ENCODE assay signal across 18 cellular contexts in the genomic region with DNA sequence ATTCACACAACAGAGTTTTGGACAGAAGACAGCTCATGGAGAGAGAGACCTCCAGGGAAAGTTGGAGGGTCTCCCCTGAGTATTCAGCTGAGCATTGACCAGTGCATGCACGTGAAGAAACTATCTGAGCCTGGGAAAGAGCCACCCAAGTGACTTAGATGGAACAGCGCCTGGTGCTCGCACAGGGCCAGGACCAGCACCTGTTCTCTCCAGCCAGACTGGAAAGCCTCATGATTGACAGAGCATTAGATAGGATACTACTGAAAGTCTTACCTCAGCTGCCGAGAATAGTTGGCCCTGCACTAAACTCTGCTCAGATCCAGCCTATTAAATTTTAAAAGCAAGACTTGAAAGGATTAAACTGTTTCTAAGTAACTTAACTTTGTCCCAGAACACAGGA. TPM values are rescaled to one million over a fixed set of nuclear protein-coding genes. Genes with fewer than 3 reads are reported as not detected.
A peak's percentile ranks its signal among the peaks of the same experiment; 100 is the strongest.
DNase-seq lines count a peak whose midpoint lies in the region; ATAC-seq and TF ChIP-seq lines count a peak whose summit lies in the region.
"Had no signal": no experiment of that assay in that cellular context is flagged by ENCODE, and none has a peak within 500 bp of the region (broad histone marks: within the 10 kb centered on the region; RNA-seq: fewer than 3 reads in every experiment).

No MANE protein-coding gene starts in this region.

- H3K27me3 ChIP-seq in left ventricle myocardium inferior (ENCODE audit: low read depth) (no peaks in the 10 kb centered on the region), right atrium auricular region (no peaks in the 10 kb centered on the region), gastrocnemius medialis (no peaks in the 10 kb centered on the region)
- H3K27me3 ChIP-seq in CD8-positive, alpha-beta T cell (ENCODE audit: insufficient read depth, low read length) = no peaks in the 10 kb centered on the region
- H3K27me3 ChIP-seq: BLaER1 treated with 17β-estradiol and CSF1 and Interleukin-3, amounts not matched to agents 10 nM and 100 nM had no signal

- H3K27me3 Mint-ChIP-seq in CD8-positive, alpha-beta T cell (ENCODE audit: low read depth) = peaks cover 10% of the 10 kb centered on the region
- H3K27me3 Mint-ChIP-seq in activated T-cell treated with anti-CD3 and anti-CD28 coated beads, Interleukin-2, amount 50 U/mL, for 4 hours (ENCODE audit: low read depth) = peaks cover 11% of the 10 kb centered on the region
- peaks cover 5% of the 10 kb centered on the region for H3K27me3 Mint-ChIP-seq in activated naive CD4-positive, alpha-beta T cell treated with anti-CD3 and anti-CD28 coated beads for 36 hours (ENCODE audit: low read depth)

- no peaks in the 10 kb centered on the region for H3K4me1 Mint-ChIP-seq in CD8-positive, alpha-beta T cell (ENCODE audit: low read depth)
- H3K4me1 Mint-ChIP-seq in activated T-cell treated with anti-CD3 and anti-CD28 coated beads, Interleukin-2, amount 50 U/mL, for 4 hours (ENCODE audit: low read depth) = no peaks in the 10 kb centered on the region
- H3K4me1 Mint-ChIP-seq in activated naive CD4-positive, alpha-beta T cell treated with anti-CD3 and anti-CD28 coated beads for 36 hours (ENCODE audit: low read depth) = no peaks in the 10 kb centered on the region
- H3K4me1 Mint-ChIP-seq: CD8-positive, alpha-beta memory T cell had no signal

- POLR2A ChIA-PET in CD8-positive, alpha-beta T cell (lab: Charles Lee) = no interaction called here

- in situ Hi-C loops in gastrocnemius medialis (cut with MboI; ENCODE audit: low sequenced_read_pairs in 4 of 4) = no loop called here

- DNase-seq in left ventricle myocardium inferior = no peak
- no peak for DNase-seq in right atrium auricular region (ENCODE audit: low spot score)
- peak; percentile 80 for DNase-seq in myocyte (ENCODE audit: low read depth)
- peak; percentile 58 to 62 for DNase-seq in gastrocnemius medialis
- DNase-seq in CD8-positive, alpha-beta T cell = no peak
- no peak for DNase-seq in activated T-cell treated with anti-CD3 and anti-CD28 coated beads, Interleukin-2, amount 50 U/mL, for 4 hours
- no peak for DNase-seq in activated naive CD4-positive, alpha-beta T cell treated with anti-CD3 and anti-CD28 coated beads for 36 hours
- DNase-seq: 8988T; CD8-positive, alpha-beta memory T cell; COR-L47; DMS 273 treated with DMSO at 0.1 percent for 48 hours; DMS53; DND-41; EL; H9 had no signal

- H3K4me3 Mint-ChIP-seq in CD8-positive, alpha-beta T cell = no peak overlapping the region
- no peak overlapping the region for H3K4me3 Mint-ChIP-seq in activated T-cell treated with anti-CD3 and anti-CD28 coated beads, Interleukin-2, amount 50 U/mL, for 4 hours
- no peak overlapping the region for H3K4me3 Mint-ChIP-seq in activated naive CD4-positive, alpha-beta T cell treated with anti-CD3 and anti-CD28 coated beads for 36 hours
- H3K4me3 Mint-ChIP-seq: B cell; CD8-positive, alpha-beta memory T cell; H9 had no signal

- peak; percentile 92 to 94 for ATAC-seq in gastrocnemius medialis
- no peak for ATAC-seq in CD8-positive, alpha-beta T cell
- no peak for ATAC-seq in activated T-cell treated with anti-CD3 and anti-CD28 coated beads, Interleukin-2, amount 50 U/mL, for 4 hours
- ATAC-seq: GM12878 had no signal

- intact Hi-C loops in left ventricle myocardium inferior (cut with micrococcal nuclease) = no loop called here
- intact Hi-C loops in gastrocnemius medialis (cut with DNase I; ENCODE audit: low total_unique reads) = no loop called here
- intact Hi-C loops in CD8-positive, alpha-beta T cell (cut with DNase I, micrococcal nuclease) = no loop called here
- intact Hi-C loops in activated naive CD4-positive, alpha-beta T cell treated with anti-CD3 and anti-CD28 coated beads for 36 hours (cut with micrococcal nuclease) = no loop called here

- H3K27ac ChIP-seq in left ventricle myocardium inferior (replicated peaks) (peak overlapping the region; percentile 89), right atrium auricular region (no peak overlapping the region), gastrocnemius medialis (peak overlapping the region; percentile 32 to 73 (median 47))
- H3K27ac ChIP-seq in CD8-positive, alpha-beta T cell (ENCODE audit: low read depth, low read length) = no peak overlapping the region
- H3K27ac ChIP-seq: BLaER1 treated with 17β-estradiol and CSF1 and Interleukin-3, amounts not matched to agents 10 nM and 100 nM had no signal

- H3K9me3 ChIP-seq in left ventricle myocardium inferior (replicated peaks) (peaks cover 25% of the 10 kb centered on the region), right atrium auricular region (peaks cover 0 to 10% of the 10 kb centered on the region in 2 donors), gastrocnemius medialis (no peaks in the 10 kb centered on the region)
- H3K9me3 ChIP-seq in CD8-positive, alpha-beta T cell (ENCODE audit: low read length) = no peaks in the 10 kb centered on the region

- TF ChIP-seq POLR2A in gastrocnemius medialis (IDR thresholded peaks at IDR 0.05) = no peak

- H3K9me3 Mint-ChIP-seq in CD8-positive, alpha-beta T cell = peaks cover 2% of the 10 kb centered on the region
- peaks cover 11% of the 10 kb centered on the region for H3K9me3 Mint-ChIP-seq in activated T-cell treated with anti-CD3 and anti-CD28 coated beads, Interleukin-2, amount 50 U/mL, for 4 hours
- H3K9me3 Mint-ChIP-seq in activated naive CD4-positive, alpha-beta T cell treated with anti-CD3 and anti-CD28 coated beads for 36 hours = peaks cover 7% of the 10 kb centered on the region

- no peaks in the 10 kb centered on the region for H3K36me3 Mint-ChIP-seq in CD8-positive, alpha-beta T cell
- no peaks in the 10 kb centered on the region for H3K36me3 Mint-ChIP-seq in activated T-cell treated with anti-CD3 and anti-CD28 coated beads, Interleukin-2, amount 50 U/mL, for 4 hours (ENCODE audit: insufficient read depth)
- no peaks in the 10 kb centered on the region for H3K36me3 Mint-ChIP-seq in activated naive CD4-positive, alpha-beta T cell treated with anti-CD3 and anti-CD28 coated beads for 36 hours (ENCODE audit: low read depth)
- H3K36me3 Mint-ChIP-seq: CD8-positive, alpha-beta memory T cell had no signal

- H3K36me3 ChIP-seq in left ventricle myocardium inferior = no peaks in the 10 kb centered on the region
- no peaks in the 10 kb centered on the region for H3K36me3 ChIP-seq in right atrium auricular region
- H3K36me3 ChIP-seq in gastrocnemius medialis = no peaks in the 10 kb centered on the region
- no peaks in the 10 kb centered on the region for H3K36me3 ChIP-seq in CD8-positive, alpha-beta T cell (ENCODE audit: insufficient read depth, low read length)
- H3K36me3 ChIP-seq: BLaER1 treated with 17β-estradiol and CSF1 and Interleukin-3, amounts not matched to agents 10 nM and 100 nM had no signal

- CTCF ChIA-PET in CD8-positive, alpha-beta T cell (lab: Charles Lee) = no interaction called here
- CTCF ChIA-PET in activated naive CD4-positive, alpha-beta T cell treated with anti-CD3 and anti-CD28 coated beads for 36 hours (lab: Charles Lee) = no interaction called here

- H3K4me1 ChIP-seq in left ventricle myocardium inferior = peaks cover 15% of the 10 kb centered on the region
- H3K4me1 ChIP-seq in right atrium auricular region = peaks cover 0 to 7% of the 10 kb centered on the region in 2 donors
- H3K4me1 ChIP-seq in gastrocnemius medialis = peaks cover 5 to 19% of the 10 kb centered on the region in 2 donors
- no peaks in the 10 kb centered on the region for H3K4me1 ChIP-seq in CD8-positive, alpha-beta T cell (ENCODE audit: insufficient read depth, low read length)

- TF ChIP-seq CTCF in left ventricle myocardium inferior (IDR thresholded peaks at IDR 0.05; ENCODE audit: borderline replicate concordance) (no peak), right atrium auricular region (IDR thresholded peaks at IDR 0.05) (no peak), gastrocnemius medialis (IDR thresholded peaks at IDR 0.05 in 4 of 5, conservative IDR thresholded peaks at IDR 0.05 in 1 of 5) (no peak)
- no peak for TF ChIP-seq CTCF in CD8-positive, alpha-beta T cell (IDR thresholded peaks at IDR 0.05)

- no peak overlapping the region for H3K4me3 ChIP-seq in left ventricle myocardium inferior
- no peak overlapping the region for H3K4me3 ChIP-seq in right atrium auricular region
- no peak overlapping the region for H3K4me3 ChIP-seq in gastrocnemius medialis
- H3K4me3 ChIP-seq in CD8-positive, alpha-beta T cell (ENCODE audit: low read depth, low read length) = no peak overlapping the region
- H3K4me3 ChIP-seq: BLaER1 treated with 17β-estradiol and CSF1 and Interleukin-3, amounts not matched to agents 10 nM and 100 nM; GM12878 had no signal

- no peak overlapping the region for H3K27ac Mint-ChIP-seq in CD8-positive, alpha-beta T cell
- H3K27ac Mint-ChIP-seq in activated naive CD4-positive, alpha-beta T cell treated with anti-CD3 and anti-CD28 coated beads for 36 hours = no peak overlapping the region
- H3K27ac Mint-ChIP-seq: B cell; CD8-positive, alpha-beta memory T cell; H9 had no signal

RNA-seq across cellular contexts. Expression of gene NEURL1B, which starts 28.3 kb away (rescaled TPM):
- total RNA-seq in left ventricle myocardium inferior (24.0 TPM), right atrium auricular region (10 to 100 TPM; 17.9 to 22.4 TPM), myocyte (2.7 and 3.8 TPM in 2 replicates), gastrocnemius medialis (10 to 100 TPM in 3 of 4 donors, 1 to 10 TPM in 1; 8.7 to 18.8 (median 15.1) TPM)
- polyA plus RNA-seq in myocyte (2012) = 0.79 TPM
- under 1 TPM; 0.05 to 0.11 TPM for total RNA-seq in CD8-positive, alpha-beta T cell
- under 1 TPM; 0.03 to 0.13 (median 0.05) TPM for total RNA-seq in activated T-cell treated with anti-CD3 and anti-CD28 coated beads, Interleukin-2, amount 50 U/mL, for 4 hours
- under 1 TPM; 0.57 to 0.64 TPM for total RNA-seq in activated naive CD4-positive, alpha-beta T cell treated with anti-CD3 and anti-CD28 coated beads for 36 hours
- polyA plus RNA-seq: CD8-positive, alpha-beta memory T cell had no signal

Comparison
In these comparisons a context has a peak if more than half of its experiments do, and no peak if none do; other contexts are left out.
1. H3K27ac ChIP-seq: peak in left ventricle myocardium inferior (single experiment) and gastrocnemius medialis (4 of 4); none in right atrium auricular region (0 of 2) and CD8-positive, alpha-beta T cell (single experiment).
2. DNase-seq: peak in myocyte (single experiment) and gastrocnemius medialis (2 of 2); none in left ventricle myocardium inferior (single experiment), right atrium auricular region (single experiment), CD8-positive, alpha-beta T cell (0 of 7), activated T-cell treated with anti-CD3 and anti-CD28 coated beads, Interleukin-2, amount 50 U/mL, for 4 hours (single experiment) and activated naive CD4-positive, alpha-beta T cell treated with anti-CD3 and anti-CD28 coated beads for 36 hours (single experiment).
3. ATAC-seq: peak in gastrocnemius medialis (2 of 2); none in CD8-positive, alpha-beta T cell (single experiment) and activated T-cell treated with anti-CD3 and anti-CD28 coated beads, Interleukin-2, amount 50 U/mL, for 4 hours (0 of 2).